In the genomic region with DNA sequence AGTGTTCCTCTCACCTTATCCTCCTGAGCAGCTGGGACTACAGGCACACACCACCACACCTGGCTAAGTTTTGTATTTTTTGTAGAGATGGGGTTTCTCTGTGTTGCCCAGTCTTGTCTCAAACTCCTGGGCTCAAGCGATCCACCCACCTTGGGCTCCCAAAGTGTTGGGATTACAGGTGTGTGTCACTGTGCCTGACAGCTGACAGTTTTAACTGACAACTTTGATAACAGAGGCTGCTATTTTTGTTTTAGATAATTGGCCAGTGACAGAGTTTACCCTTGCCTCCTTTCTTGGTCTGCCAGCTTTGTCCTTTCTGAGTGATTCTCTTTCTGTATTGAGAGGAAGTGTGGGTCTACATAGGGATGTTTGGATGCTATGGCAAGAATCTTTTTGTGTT, we compare ENCODE assay signal across 26 cellular contexts.
"Had no signal": no experiment of that assay in that cellular context is flagged by ENCODE, and none has a peak within 500 bp of the region (broad histone marks: within the 10 kb centered on the region; RNA-seq: fewer than 3 reads in every experiment).

No MANE protein-coding gene starts in this region.

- H3K36me3 Mint-ChIP-seq: natural killer cell treated with Interleukin-12 subunit alpha and Interleukin-12 subunit beta and Interleukin-15 and Interleukin-18, amount 100 ng/mL, for 72 hours; neural progenitor cell; stimulated activated effector memory CD8-positive, alpha-beta T cell treated with anti-CD3 and anti-CD28 coated beads, Interleukin-12 subunit alpha, Interleukin-12 subunit beta, amount 100 ng/mL, for 72 hours had no signal

- H3K9me3 ChIP-seq: gastroesophageal sphincter, heart left ventricle, mucosa of descending colon, right atrium auricular region, spleen, testis, tibial artery had no signal

- H3K4me3 ChIP-seq: dorsolateral prefrontal cortex, gastroesophageal sphincter, heart left ventricle, mucosa of descending colon, neural progenitor cell, right atrium auricular region, skin epidermis, spleen, testis, tibial artery had no signal

- ATAC-seq: gastroesophageal sphincter; mucosa of descending colon; natural killer cell treated with Interleukin-12 subunit alpha and Interleukin-12 subunit beta and Interleukin-15 and Interleukin-18, amount 100 ng/mL, for 72 hours; stimulated activated effector memory CD8-positive, alpha-beta T cell treated with anti-CD3 and anti-CD28 coated beads, Interleukin-12 subunit alpha, Interleukin-12 subunit beta, amount 100 ng/mL, for 72 hours had no signal

- H3K27me3 Mint-ChIP-seq: naive B cell, progenitor cell of endocrine pancreas, type B pancreatic cell had no signal

- H3K4me1 ChIP-seq: gastroesophageal sphincter, neural progenitor cell, parathyroid adenoma, spleen, testis had no signal

- H3K4me3 Mint-ChIP-seq: mesothelial cell of epicardium; naive B cell; natural killer cell treated with Interleukin-12 subunit alpha and Interleukin-12 subunit beta and Interleukin-15 and Interleukin-18, amount 100 ng/mL, for 72 hours; neural progenitor cell; stimulated activated effector memory CD8-positive, alpha-beta T cell treated with anti-CD3 and anti-CD28 coated beads, Interleukin-12 subunit alpha, Interleukin-12 subunit beta, amount 100 ng/mL, for 72 hours; type B pancreatic cell had no signal

- H3K36me3 ChIP-seq: neural progenitor cell had no signal

- H3K4me1 Mint-ChIP-seq: mesothelial cell of epicardium; neural progenitor cell; stimulated activated effector memory CD8-positive, alpha-beta T cell treated with anti-CD3 and anti-CD28 coated beads, Interleukin-12 subunit alpha, Interleukin-12 subunit beta, amount 100 ng/mL, for 72 hours had no signal

- H3K27me3 ChIP-seq: dorsolateral prefrontal cortex, gastroesophageal sphincter, heart left ventricle, neural progenitor cell, right atrium auricular region, spleen, testis, tibial artery had no signal

- H3K27ac Mint-ChIP-seq: mesothelial cell of epicardium; natural killer cell treated with Interleukin-12 subunit alpha and Interleukin-12 subunit beta and Interleukin-15 and Interleukin-18, amount 100 ng/mL, for 72 hours; neural progenitor cell; progenitor cell of endocrine pancreas; stimulated activated effector memory CD8-positive, alpha-beta T cell treated with anti-CD3 and anti-CD28 coated beads, Interleukin-12 subunit alpha, Interleukin-12 subunit beta, amount 100 ng/mL, for 72 hours; type B pancreatic cell had no signal

- H3K9me3 Mint-ChIP-seq: mesothelial cell of epicardium; neural progenitor cell; stimulated activated effector memory CD8-positive, alpha-beta T cell treated with anti-CD3 and anti-CD28 coated beads, Interleukin-12 subunit alpha, Interleukin-12 subunit beta, amount 100 ng/mL, for 72 hours; type B pancreatic cell had no signal

- H3K27ac ChIP-seq: dorsolateral prefrontal cortex, gastroesophageal sphincter, heart left ventricle, neural progenitor cell, parathyroid adenoma, skin epidermis, spleen, testis, tibial artery had no signal

- DNase-seq: dorsolateral prefrontal cortex; effector CD4-positive, alpha-beta T cell; foreskin fibroblast; heart left ventricle; hippocampal formation; left cardiac atrium; mesenchymal stem cell; mucosa of descending colon; naive B cell; spleen; stimulated activated CD4-positive, alpha-beta T cell treated with anti-CD3 and anti-CD28 coated beads, Interleukin-15, amount 100 ng/mL, for 24 hours; stimulated activated CD4-positive, alpha-beta T cell treated with anti-CD3 and anti-CD28 coated beads, Interleukin-4, amount 100 ng/mL, for 24 hours; stimulated activated naive CD4-positive, alpha-beta T cell treated with Interleukin-2 at 50 U/mL for 16 hours; substantia nigra; testis; tibial artery had no signal
